Comparison of ENCODE assay signal across 8 cellular contexts in the genomic region with DNA sequence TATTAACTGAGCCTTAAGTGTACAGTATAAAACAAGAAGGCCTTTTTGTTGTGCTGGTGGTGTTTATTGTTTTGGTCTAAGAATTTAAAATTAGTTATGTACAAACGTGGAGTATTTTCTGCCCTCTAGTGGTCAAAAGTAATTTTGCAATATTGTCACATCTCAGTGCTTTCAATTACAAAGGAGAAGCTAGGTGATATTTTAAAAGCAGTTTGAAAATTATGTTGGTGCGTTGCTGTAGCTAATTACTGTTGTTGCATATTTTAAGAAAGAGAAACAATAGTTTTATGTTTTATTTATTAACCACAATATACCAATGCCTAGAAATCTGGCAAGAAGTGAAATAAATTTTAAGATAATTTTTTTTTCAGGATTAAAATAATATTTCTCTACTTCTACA. TPM values are rescaled to one million over a fixed set of nuclear protein-coding genes. Genes with fewer than 3 reads are reported as not detected.
DNase-seq lines count a peak whose midpoint lies in the region; ATAC-seq and TF ChIP-seq lines count a peak whose summit lies in the region.

No MANE protein-coding gene starts in this region.

- TF ChIP-seq CTCF in right atrium auricular region (IDR thresholded peaks at IDR 0.05) (peak; percentile 77 to 88), WERI-Rb-1 (IDR thresholded peaks at IDR 0.05; ENCODE audit: low read depth, low read length) (0 out of 2 replicates have a peak, but pooled peaks have one; percentile 19), suprapubic skin (IDR thresholded peaks at IDR 0.05) (peak; percentile 17 to 56)

- no peak for TF ChIP-seq EP300 in suprapubic skin (IDR thresholded peaks at IDR 0.05)

- H3K9me3 ChIP-seq in right atrium auricular region (no peaks in the 10 kb centered on the region), WERI-Rb-1 (ENCODE audit: severe bottlenecking) (no peaks in the 10 kb centered on the region), iPS DF 6.9 (ENCODE audit: control insufficient read depth, insufficient read depth, low read length) (no peaks in the 10 kb centered on the region), suprapubic skin (no peaks in the 10 kb centered on the region)

- no peaks in the 10 kb centered on the region for H3K4me1 ChIP-seq in right atrium auricular region
- H3K4me1 ChIP-seq in iPS DF 6.9 (ENCODE audit: control insufficient read depth, insufficient read depth, low read length): no peaks in the 10 kb centered on the region
- H3K4me1 ChIP-seq in suprapubic skin: no peaks in the 10 kb centered on the region

- TF ChIP-seq POLR2A in suprapubic skin (IDR thresholded peaks at IDR 0.05): no peak

- no peak overlapping the region for H3K27ac ChIP-seq in right atrium auricular region
- no peak overlapping the region for H3K27ac ChIP-seq in WERI-Rb-1
- no peak overlapping the region for H3K27ac ChIP-seq in iPS DF 6.9 (ENCODE audit: low read length)
- no peak overlapping the region for H3K27ac ChIP-seq in suprapubic skin

- no peaks in the 10 kb centered on the region for H3K36me3 ChIP-seq in right atrium auricular region
- H3K36me3 ChIP-seq in WERI-Rb-1: no peaks in the 10 kb centered on the region
- no peaks in the 10 kb centered on the region for H3K36me3 ChIP-seq in iPS DF 6.9 (ENCODE audit: control insufficient read depth, insufficient read depth, low read length)
- no peaks in the 10 kb centered on the region for H3K36me3 ChIP-seq in suprapubic skin

- no peaks in the 10 kb centered on the region for H3K27me3 ChIP-seq in right atrium auricular region
- no peaks in the 10 kb centered on the region for H3K27me3 ChIP-seq in WERI-Rb-1 (ENCODE audit: insufficient read depth, low read depth, severe bottlenecking)
- no peaks in the 10 kb centered on the region for H3K27me3 ChIP-seq in iPS DF 6.9 (ENCODE audit: control insufficient read depth, insufficient read depth, low read length)
- H3K27me3 ChIP-seq in suprapubic skin: peaks cover 4% of the 10 kb centered on the region

- DNase-seq in right atrium auricular region (ENCODE audit: low spot score) (no peak), Right ventricle myocardium inferior (ENCODE audit: missing footprints) (no peak), NCI-H146 treated with DMSO at 0.1 percent for 48 hours (lab: John Stamatoyannopoulos, UW; ENCODE audit: unreplicated experiment) (peak; percentile 22), WERI-Rb-1 (no peak), iPS DF 6.9 (ENCODE audit: low read depth, low spot score) (peak; percentile 33), suprapubic skin (ENCODE audit: low spot score in 2 of 2) (no peak), HK-2 (ENCODE audit: unreplicated experiment) (no peak)
- DNase-seq in stimulated activated CD4-positive, alpha-beta T cell treated with anti-CD3 and anti-CD28 coated beads, Interleukin-2, amount 100 ng/mL, for 48 hours: no peak

- intact Hi-C loops in Right ventricle myocardium inferior (cut with DNase I): no loop called here

- no peak for ATAC-seq in Right ventricle myocardium inferior

- WGBS in iPS DF 6.9 (ENCODE audit: insufficient coverage, insufficient read length): no CpG with 5 or more reads among the region's 2 CpGs
- WGBS in suprapubic skin: 2% methylated on average over 2 of the region's 2 CpGs

- H3K4me3 ChIP-seq in right atrium auricular region (no peak overlapping the region), WERI-Rb-1 (ENCODE audit: low read depth, low read length) (no peak overlapping the region), iPS DF 6.9 (ENCODE audit: low read length) (no peak overlapping the region), suprapubic skin (no peak overlapping the region)

RNA-seq across cellular contexts. Expression of a gene that starts 11.4 kb away (rescaled TPM):
- total RNA-seq in right atrium auricular region (not detected), Right ventricle myocardium inferior (not detected), suprapubic skin (not detected)

Comparison
In these comparisons a context has a peak if more than half of its experiments do, and no peak if none do; other contexts are left out.
1. DNase-seq: peak in NCI-H146 treated with DMSO at 0.1 percent for 48 hours (single experiment) and iPS DF 6.9 (single experiment); none in right atrium auricular region (single experiment), Right ventricle myocardium inferior (single experiment), WERI-Rb-1 (single experiment), suprapubic skin (0 of 2), HK-2 (single experiment) and stimulated activated CD4-positive, alpha-beta T cell treated with anti-CD3 and anti-CD28 coated beads, Interleukin-2, amount 100 ng/mL, for 48 hours (0 of 2).
2. CTCF ChIP-seq: peak in every context shown above with its lines; median percentile 82 in right atrium auricular region; 36 in suprapubic skin; 19 in WERI-Rb-1.